In genomic region chr16:58586340-58587030, GRCh38 we compare ENCODE assay signal across 16 cellular contexts. TPM values are rescaled to one million over a fixed set of nuclear protein-coding genes. Genes with fewer than 3 reads are reported as not detected.
DNase-seq lines count a peak whose midpoint lies in the region; ATAC-seq lines count a peak whose summit lies in the region.
"Had no signal": no experiment of that assay in that cellular context is flagged by ENCODE, and none has a peak within 500 bp of the region (broad histone marks: within the 10 kb centered on the region; RNA-seq: fewer than 3 reads in every experiment).

No MANE protein-coding gene starts in this region.

- no peaks in the 10 kb centered on the region for H3K9me3 Mint-ChIP-seq in activated CD4-positive, alpha-beta T cell treated with anti-CD3 and anti-CD28 coated beads for 36 hours (ENCODE audit: low read depth)
- no peaks in the 10 kb centered on the region for H3K9me3 Mint-ChIP-seq in activated CD4-positive, alpha-beta T cell treated with anti-CD3 and anti-CD28 coated beads, Interleukin-2, amount 10 ng/mL, durations not matched to agents 7 days and 5 days
- H3K9me3 Mint-ChIP-seq in stimulated activated naive CD8-positive, alpha-beta T cell treated with anti-CD3 and anti-CD28 coated beads, Interleukin-15, Interleukin-2, amounts not matched to agents 100 ng/mL and 50 ng/mL, for 24 hours: no peaks in the 10 kb centered on the region
- no peaks in the 10 kb centered on the region for H3K9me3 Mint-ChIP-seq in stimulated activated naive CD8-positive, alpha-beta T cell treated with anti-CD3 and anti-CD28 coated beads, Interleukin-15, amount 100 ng/mL, for 72 hours
- no peaks in the 10 kb centered on the region for H3K9me3 Mint-ChIP-seq in immature natural killer cell
- H3K9me3 Mint-ChIP-seq: IgD-negative memory B cell had no signal

- intact Hi-C loops in activated CD4-positive, alpha-beta T cell treated with anti-CD3 and anti-CD28 coated beads for 36 hours (cut with DNase I, micrococcal nuclease): loop anchor here in 1 of 2 experiments (5.0 kb wide), 1 partner anchor 69 kb away; the partner anchor contains the start of gene SETD6

- POLR2A ChIA-PET in activated CD4-positive, alpha-beta T cell treated with anti-CD3 and anti-CD28 coated beads for 36 hours (lab: Charles Lee): no interaction called here
- POLR2A ChIA-PET in activated CD4-positive, alpha-beta T cell treated with anti-CD3 and anti-CD28 coated beads, Interleukin-2, amount 10 ng/mL, durations not matched to agents 7 days and 5 days (lab: Charles Lee): no interaction called here

- CTCF ChIA-PET in activated CD4-positive, alpha-beta T cell treated with anti-CD3 and anti-CD28 coated beads for 36 hours (lab: Charles Lee): interaction anchor here (0.6 kb wide), 1 partner anchor 161 kb away, joined by 3 read pairs; no protein-coding TSS in a partner anchor
- CTCF ChIA-PET in activated CD4-positive, alpha-beta T cell treated with anti-CD3 and anti-CD28 coated beads, Interleukin-2, amount 10 ng/mL, durations not matched to agents 7 days and 5 days (lab: Charles Lee): interaction anchor here (1.2 kb wide), 1 partner anchor 13 kb away, joined by 3 read pairs; no protein-coding TSS in a partner anchor

- peaks cover 65% of the 10 kb centered on the region for H3K36me3 Mint-ChIP-seq in activated CD4-positive, alpha-beta T cell treated with anti-CD3 and anti-CD28 coated beads for 36 hours (ENCODE audit: low read depth)
- peaks cover 63% of the 10 kb centered on the region for H3K36me3 Mint-ChIP-seq in activated CD4-positive, alpha-beta T cell treated with anti-CD3 and anti-CD28 coated beads, Interleukin-2, amount 10 ng/mL, durations not matched to agents 7 days and 5 days (ENCODE audit: low read depth)
- H3K36me3 Mint-ChIP-seq in stimulated activated naive CD8-positive, alpha-beta T cell treated with anti-CD3 and anti-CD28 coated beads, Interleukin-15, Interleukin-2, amounts not matched to agents 100 ng/mL and 50 ng/mL, for 24 hours (ENCODE audit: low read depth): peaks cover 78% of the 10 kb centered on the region
- peaks cover 19 to 47% (median 23%) of the 10 kb centered on the region in 3 donors for H3K36me3 Mint-ChIP-seq in immature natural killer cell

- H3K4me1 Mint-ChIP-seq in activated CD4-positive, alpha-beta T cell treated with anti-CD3 and anti-CD28 coated beads for 36 hours: peaks cover 17% of the 10 kb centered on the region
- H3K4me1 Mint-ChIP-seq in activated CD4-positive, alpha-beta T cell treated with anti-CD3 and anti-CD28 coated beads, Interleukin-2, amount 10 ng/mL, durations not matched to agents 7 days and 5 days: peaks cover 11% of the 10 kb centered on the region
- peaks cover 28% of the 10 kb centered on the region for H3K4me1 Mint-ChIP-seq in stimulated activated naive CD8-positive, alpha-beta T cell treated with anti-CD3 and anti-CD28 coated beads, Interleukin-15, Interleukin-2, amounts not matched to agents 100 ng/mL and 50 ng/mL, for 24 hours (ENCODE audit: low read depth)
- peaks cover 18% of the 10 kb centered on the region for H3K4me1 Mint-ChIP-seq in stimulated activated naive CD8-positive, alpha-beta T cell treated with anti-CD3 and anti-CD28 coated beads, Interleukin-15, amount 100 ng/mL, for 72 hours
- H3K4me1 Mint-ChIP-seq in immature natural killer cell: peaks cover 19 to 40% of the 10 kb centered on the region in 2 donors
- H3K4me1 Mint-ChIP-seq: H9 had no signal

- H3K27me3 Mint-ChIP-seq in activated CD4-positive, alpha-beta T cell treated with anti-CD3 and anti-CD28 coated beads for 36 hours: no peaks in the 10 kb centered on the region
- H3K27me3 Mint-ChIP-seq in activated CD4-positive, alpha-beta T cell treated with anti-CD3 and anti-CD28 coated beads, Interleukin-2, amount 10 ng/mL, durations not matched to agents 7 days and 5 days: no peaks in the 10 kb centered on the region
- H3K27me3 Mint-ChIP-seq in stimulated activated naive CD8-positive, alpha-beta T cell treated with anti-CD3 and anti-CD28 coated beads, Interleukin-15, Interleukin-2, amounts not matched to agents 100 ng/mL and 50 ng/mL, for 24 hours: no peaks in the 10 kb centered on the region
- no peaks in the 10 kb centered on the region for H3K27me3 Mint-ChIP-seq in stimulated activated naive CD8-positive, alpha-beta T cell treated with anti-CD3 and anti-CD28 coated beads, Interleukin-15, amount 100 ng/mL, for 72 hours
- H3K27me3 Mint-ChIP-seq in immature natural killer cell (ENCODE audit: low read depth in 3 of 3): no peaks in the 10 kb centered on the region
- H3K27me3 Mint-ChIP-seq: IgD-negative memory B cell had no signal

- no peak for ATAC-seq in activated CD4-positive, alpha-beta T cell treated with anti-CD3 and anti-CD28 coated beads for 36 hours
- no peak for ATAC-seq in stimulated activated naive CD8-positive, alpha-beta T cell treated with anti-CD3 and anti-CD28 coated beads, Interleukin-15, amount 100 ng/mL, for 72 hours
- ATAC-seq in HG02759 (IDR thresholded peaks at IDR 0.05; ENCODE audit: unreplicated experiment) (no peak), GM18517 (IDR thresholded peaks at IDR 0.05; ENCODE audit: unreplicated experiment) (no peak)

- peak overlapping the region; percentile 0 for H3K27ac Mint-ChIP-seq in activated CD4-positive, alpha-beta T cell treated with anti-CD3 and anti-CD28 coated beads for 36 hours
- no peak overlapping the region for H3K27ac Mint-ChIP-seq in activated CD4-positive, alpha-beta T cell treated with anti-CD3 and anti-CD28 coated beads, Interleukin-2, amount 10 ng/mL, durations not matched to agents 7 days and 5 days
- peak overlapping the region; percentile 47 for H3K27ac Mint-ChIP-seq in stimulated activated naive CD8-positive, alpha-beta T cell treated with anti-CD3 and anti-CD28 coated beads, Interleukin-15, Interleukin-2, amounts not matched to agents 100 ng/mL and 50 ng/mL, for 24 hours
- H3K27ac Mint-ChIP-seq in stimulated activated naive CD8-positive, alpha-beta T cell treated with anti-CD3 and anti-CD28 coated beads, Interleukin-15, amount 100 ng/mL, for 72 hours: no peak overlapping the region
- peak overlapping the region in 4 of 6 donors; percentile 3 to 62 (median 38) for H3K27ac Mint-ChIP-seq in immature natural killer cell
- H3K27ac Mint-ChIP-seq: IgD-negative memory B cell had no signal

- DNase-seq in activated CD4-positive, alpha-beta T cell treated with anti-CD3 and anti-CD28 coated beads for 36 hours: no peak
- DNase-seq in activated CD4-positive, alpha-beta T cell treated with anti-CD3 and anti-CD28 coated beads, Interleukin-2, amount 10 ng/mL, durations not matched to agents 7 days and 5 days: no peak
- DNase-seq in stimulated activated naive CD8-positive, alpha-beta T cell treated with anti-CD3 and anti-CD28 coated beads, Interleukin-15, amount 100 ng/mL, for 72 hours: no peak
- DNase-seq in immature natural killer cell: no peak
- no peak for DNase-seq in activated effector memory CD4-positive, alpha-beta T cell treated with anti-CD3 and anti-CD28 coated beads, Interleukin-2, amount 50 U/mL, for 16 hours
- DNase-seq: DMS79 treated with DMSO at 0.1 percent for 48 hours, H9, NCI-H1417 treated with DMSO at 0.1 percent for 48 hours, NCI-H1930, NCI-H2171 treated with DMSO at 0.1 percent for 48 hours, NCI-H82, PC-9 had no signal

- no peak overlapping the region for H3K4me3 Mint-ChIP-seq in activated CD4-positive, alpha-beta T cell treated with anti-CD3 and anti-CD28 coated beads for 36 hours
- H3K4me3 Mint-ChIP-seq in activated CD4-positive, alpha-beta T cell treated with anti-CD3 and anti-CD28 coated beads, Interleukin-2, amount 10 ng/mL, durations not matched to agents 7 days and 5 days: no peak overlapping the region
- no peak overlapping the region for H3K4me3 Mint-ChIP-seq in stimulated activated naive CD8-positive, alpha-beta T cell treated with anti-CD3 and anti-CD28 coated beads, Interleukin-15, Interleukin-2, amounts not matched to agents 100 ng/mL and 50 ng/mL, for 24 hours
- H3K4me3 Mint-ChIP-seq in stimulated activated naive CD8-positive, alpha-beta T cell treated with anti-CD3 and anti-CD28 coated beads, Interleukin-15, amount 100 ng/mL, for 72 hours: no peak overlapping the region
- H3K4me3 Mint-ChIP-seq in immature natural killer cell: no peak overlapping the region
- H3K4me3 Mint-ChIP-seq: H9, IgD-negative memory B cell had no signal

RNA-seq across cellular contexts. Expression of gene CNOT1, which starts 43.1 kb away (rescaled TPM):
- total RNA-seq in activated CD4-positive, alpha-beta T cell treated with anti-CD3 and anti-CD28 coated beads for 36 hours: 100 to 1,000 TPM; 265 to 348 TPM
- total RNA-seq in activated CD4-positive, alpha-beta T cell treated with anti-CD3 and anti-CD28 coated beads, Interleukin-2, amount 10 ng/mL, durations not matched to agents 7 days and 5 days: 100 to 1,000 TPM; 245 to 283 TPM
- polyA plus RNA-seq in immature natural killer cell: 10 to 100 TPM; 78.1 to 89.7 (median 85.1) TPM

Comparison
In these comparisons a context has a peak if more than half of its experiments do, and no peak if none do; other contexts are left out.
1. H3K27ac Mint-ChIP-seq: peak in activated CD4-positive, alpha-beta T cell treated with anti-CD3 and anti-CD28 coated beads for 36 hours (single experiment), stimulated activated naive CD8-positive, alpha-beta T cell treated with anti-CD3 and anti-CD28 coated beads, Interleukin-15, Interleukin-2, amounts not matched to agents 100 ng/mL and 50 ng/mL, for 24 hours (single experiment) and immature natural killer cell (4 of 6); none in activated CD4-positive, alpha-beta T cell treated with anti-CD3 and anti-CD28 coated beads, Interleukin-2, amount 10 ng/mL, durations not matched to agents 7 days and 5 days (single experiment) and stimulated activated naive CD8-positive, alpha-beta T cell treated with anti-CD3 and anti-CD28 coated beads, Interleukin-15, amount 100 ng/mL, for 72 hours (0 of 2).